7 cellular contexts compared by ENCODE assay signal in genomic region chr15:38130739-38131498, GRCh38.
A peak's percentile ranks its signal among the peaks of the same experiment; 100 is the strongest.
DNase-seq lines count a peak whose midpoint lies in the region; ATAC-seq, FAIRE-seq and TF ChIP-seq lines count a peak whose summit lies in the region.

No MANE protein-coding gene starts in this region.

- H3K9me1 ChIP-seq in K562 (ENCODE audit: control insufficient read depth, insufficient read depth, low read length), result no peaks in the 10 kb centered on the region

- no peak overlapping the region for H3K4me2 ChIP-seq in K562 (ENCODE audit: insufficient read depth, low read length)

- H3K4me1 Mint-ChIP-seq in activated naive CD4-positive, alpha-beta T cell treated with anti-CD3 and anti-CD28 coated beads, Interleukin-2, amount 10 ng/mL, durations not matched to agents 7 days and 5 days, result no peaks in the 10 kb centered on the region

- peaks cover 16% of the 10 kb centered on the region for H3K27me3 Mint-ChIP-seq in activated naive CD4-positive, alpha-beta T cell treated with anti-CD3 and anti-CD28 coated beads, Interleukin-2, amount 10 ng/mL, durations not matched to agents 7 days and 5 days

- H3K36me3 ChIP-seq in K562 (ENCODE audit: control insufficient read depth, insufficient read depth, low read length), result no peaks in the 10 kb centered on the region

- TF ChIP-seq POLR2A in K562 (conservative IDR thresholded peaks at IDR 0.05), result no peak

- 3% methylated on average over 8 of the region's 10 CpGs for WGBS in K562 (ENCODE audit: insufficient coverage, low coverage, missing lambda C conversion rate)

- no peak overlapping the region for H3K4me3 ChIP-seq in K562

- FAIRE-seq in K562 (lab: Jason Lieb, UNC), result no peak

- H3K27ac Mint-ChIP-seq in activated naive CD4-positive, alpha-beta T cell treated with anti-CD3 and anti-CD28 coated beads, Interleukin-2, amount 10 ng/mL, durations not matched to agents 7 days and 5 days, result no peak overlapping the region

- TF ChIP-seq CTCF in K562 (IDR thresholded peaks at IDR 0.05 in 2 of 3, conservative IDR thresholded peaks at IDR 0.05 in 1 of 3; ENCODE audit: insufficient read depth in 2 of 3, low read depth in 1 of 3, low read length in 3 of 3), result no peak

- POLR2A ChIA-PET in K562 (lab: Yijun Ruan, JAX), result no interaction called here

- H3K9me3 Mint-ChIP-seq in activated naive CD4-positive, alpha-beta T cell treated with anti-CD3 and anti-CD28 coated beads, Interleukin-2, amount 10 ng/mL, durations not matched to agents 7 days and 5 days, result no peaks in the 10 kb centered on the region

- intact Hi-C loops in K562 (cut with micrococcal nuclease), result no loop called here

- H3K27ac ChIP-seq in K562 (ENCODE audit: extremely low read depth, low read depth, low read length) (no peak overlapping the region), layer of hippocampus (ENCODE audit: low read depth, low read length) (peak overlapping the region; percentile 39), substantia nigra (ENCODE audit: low read depth, low read length, poor library complexity, severe bottlenecking) (peak overlapping the region; percentile 65)

- CTCF ChIA-PET in K562 (lab: Yijun Ruan, JAX; ENCODE audit: low intra/inter-chr PET ratio), result no interaction called here
- CTCF ChIA-PET in activated naive CD4-positive, alpha-beta T cell treated with anti-CD3 and anti-CD28 coated beads, Interleukin-2, amount 10 ng/mL, durations not matched to agents 7 days and 5 days (lab: Charles Lee), result no interaction called here

- no peaks in the 10 kb centered on the region for H3K36me3 Mint-ChIP-seq in activated naive CD4-positive, alpha-beta T cell treated with anti-CD3 and anti-CD28 coated beads, Interleukin-2, amount 10 ng/mL, durations not matched to agents 7 days and 5 days

- BruUV-seq in K562 (replicated peaks; lab: Mats Ljungman, UMichigan), result no TSS peak

- H3K79me2 ChIP-seq in K562 (ENCODE audit: control insufficient read depth, insufficient read depth, low read length), result no peaks in the 10 kb centered on the region

- peak; percentile 52 for ATAC-seq in GM21381 (IDR thresholded peaks at IDR 0.05; ENCODE audit: unreplicated experiment)
- no peak for ATAC-seq in K562

- H3K9ac ChIP-seq in K562 (ENCODE audit: insufficient read depth in 1 of 2, low read depth in 2 of 2, low read length in 2 of 2), result no peak overlapping the region

- H3K4me1 ChIP-seq in K562 (replicated peaks in 1 of 2; ENCODE audit: control insufficient read depth in 2 of 2, insufficient read depth in 2 of 2, low read length in 2 of 2), result no peaks in the 10 kb centered on the region

- DNase-seq in LHCN-M2 (ENCODE audit: low read depth), result peak; percentile 100
- DNase-seq in K562 (ENCODE audit: extremely low read depth in 1 of 4, low spot score in 3 of 4), result peak in 1 of 4 experiments; percentile 4
- DNase-seq in substantia nigra (lab: John Stamatoyannopoulos, UW), result peak in 43 of 49 donors; percentile 3 to 79 (median 33)
- DNase-seq in mesenteric fat pad (ENCODE audit: low spot score), result no peak
- DNase-seq in activated naive CD4-positive, alpha-beta T cell treated with anti-CD3 and anti-CD28 coated beads, Interleukin-2, amount 10 ng/mL, durations not matched to agents 7 days and 5 days, result no peak

- TF ChIP-seq EP300 in K562 (IDR thresholded peaks at IDR 0.05; ENCODE audit: low read length), result no peak

- no peaks in the 10 kb centered on the region for H3K9me3 ChIP-seq in K562 (replicated peaks; ENCODE audit: control insufficient read depth, insufficient read depth, low read depth, low read length)

- H3K4me3 Mint-ChIP-seq in activated naive CD4-positive, alpha-beta T cell treated with anti-CD3 and anti-CD28 coated beads, Interleukin-2, amount 10 ng/mL, durations not matched to agents 7 days and 5 days, result no peak overlapping the region

- in situ Hi-C loops in K562 (cut with MboI), result no loop called here

- no peaks in the 10 kb centered on the region for H4K20me1 ChIP-seq in K562 (replicated peaks; ENCODE audit: control insufficient read depth, insufficient read depth, low read length)

- no peak overlapping the region for H2AFZ ChIP-seq in K562 (ENCODE audit: low read depth, low read length)

- H3K27me3 ChIP-seq in K562 (ENCODE audit: control insufficient read depth in 2 of 2, insufficient read depth in 2 of 2, low read length in 2 of 2) (no peaks in the 10 kb centered on the region; a peak in 1 of 5 replicates), layer of hippocampus (ENCODE audit: control insufficient read depth, insufficient read depth, low read length) (no peaks in the 10 kb centered on the region)

- TF ChIP-seq RAD21 in K562 (CRISPR knock-in tag; conservative IDR thresholded peaks at IDR 0.05 in 1 of 2, IDR thresholded peaks at IDR 0.05 in 1 of 2), result no peak

TF ChIP-seq in K562, 482 proteins besides CTCF, POLR2A, EP300 and RAD21:
- TF ChIP-seq ZSCAN32 (CRISPR knock-in tag; IDR thresholded peaks at IDR 0.05) (no peak), RBBP5 (IDR thresholded peaks at IDR 0.05; ENCODE audit: borderline replicate concordance, insufficient read depth, low read length, poor library complexity, severe bottlenecking) (no peak), CEBPB (tag; IDR thresholded peaks at IDR 0.05) (0 out of 2 replicates have a peak, but pooled peaks have one; percentile 8), GATAD2B (IDR thresholded peaks at IDR 0.05; ENCODE audit: borderline replicate concordance) (no peak)

Comparison
In these comparisons a context has a peak if more than half of its experiments do, and no peak if none do; other contexts are left out.
1. DNase-seq: peak in LHCN-M2 (single experiment) and substantia nigra (43 of 49); none in mesenteric fat pad (single experiment) and activated naive CD4-positive, alpha-beta T cell treated with anti-CD3 and anti-CD28 coated beads, Interleukin-2, amount 10 ng/mL, durations not matched to agents 7 days and 5 days (single experiment).